In the genomic region with DNA sequence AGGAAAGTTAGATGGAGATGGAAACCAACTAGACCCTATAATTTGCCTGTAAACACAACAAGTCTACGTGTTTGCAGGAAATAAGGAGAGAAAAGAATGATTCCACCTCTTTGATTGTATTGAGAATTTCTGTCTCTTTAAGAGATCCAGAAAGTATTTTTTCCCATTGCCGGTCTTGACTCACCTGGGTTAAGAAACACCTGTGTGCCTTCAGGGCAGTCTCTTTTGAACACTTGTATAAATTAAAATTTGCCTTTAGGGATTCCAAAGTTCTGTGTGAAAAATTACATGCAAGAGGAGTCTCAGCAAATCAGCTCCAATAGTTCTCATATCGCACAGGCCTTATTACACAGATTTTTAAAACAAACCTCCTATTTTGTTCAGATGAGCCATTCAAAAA, we compare ENCODE assay signal across 17 cellular contexts. TPM values are rescaled to one million over a fixed set of nuclear protein-coding genes. Genes with fewer than 3 reads are reported as not detected.
DNase-seq lines count a peak whose midpoint lies in the region; ATAC-seq and TF ChIP-seq lines count a peak whose summit lies in the region.
"Had no signal": no experiment of that assay in that cellular context is flagged by ENCODE, and none has a peak within 500 bp of the region (broad histone marks: within the 10 kb centered on the region; RNA-seq: fewer than 3 reads in every experiment).

No MANE protein-coding gene starts in this region.

- BruUV-seq in MCF 10A (replicated peaks; lab: Mats Ljungman, UMichigan): no TSS peak

- peaks cover 13% of the 10 kb centered on the region for H3K9me3 Mint-ChIP-seq in MCF 10A (ENCODE audit: unreplicated experiment)
- H3K9me3 Mint-ChIP-seq: H9 had no signal

- TF ChIP-seq CTCF in MCF 10A (IDR thresholded peaks at IDR 0.05; ENCODE audit: unreplicated experiment) (no peak), breast epithelium (IDR thresholded peaks at IDR 0.05) (no peak), epithelial cell of esophagus (IDR thresholded peaks at IDR 0.05; ENCODE audit: insufficient read depth, low read depth, low read length, missing control alignments) (no peak)

- CTCF ChIA-PET in MCF 10A (lab: Yijun Ruan, JAX): no interaction called here

- DNase-seq in MCF 10A (ENCODE audit: unreplicated experiment) (peak; percentile 53), breast epithelium (ENCODE audit: low spot score in 2 of 2) (no peak), epithelial cell of esophagus (ENCODE audit: low read depth) (peak; percentile 84), left kidney (ENCODE audit: low read depth, low spot score) (peak; percentile 18), HuH-7 (ENCODE audit: low spot score) (no peak), left lobe of liver (ENCODE audit: low spot score) (no peak)
- DNase-seq: CD4-positive, alpha-beta memory T cell; DMS153; DMS79; GDM1; H9 had no signal

- H3K4me3 ChIP-seq in breast epithelium (no peak overlapping the region), epithelial cell of esophagus (ENCODE audit: low read length) (no peak overlapping the region)
- H3K4me3 ChIP-seq: A549, BLaER1 had no signal

- H3K27me3 Mint-ChIP-seq in MCF 10A (ENCODE audit: insufficient read depth, unreplicated experiment): no peaks in the 10 kb centered on the region

- H3K4me1 Mint-ChIP-seq in MCF 10A (ENCODE audit: insufficient read depth, unreplicated experiment): no peaks in the 10 kb centered on the region
- H3K4me1 Mint-ChIP-seq: CD14-positive monocyte; CD4-positive, alpha-beta memory T cell had no signal

- no peak overlapping the region for H3K4me3 Mint-ChIP-seq in MCF 10A (ENCODE audit: unreplicated experiment)
- H3K4me3 Mint-ChIP-seq: CD14-positive monocyte; CD4-positive, alpha-beta memory T cell; H9 had no signal

- H3K27ac Mint-ChIP-seq in MCF 10A (ENCODE audit: low read depth, unreplicated experiment): no peak overlapping the region
- H3K27ac Mint-ChIP-seq: CD14-positive monocyte; CD4-positive, alpha-beta memory T cell; H9 had no signal

- no peaks in the 10 kb centered on the region for H3K36me3 ChIP-seq in breast epithelium
- H3K36me3 ChIP-seq: BLaER1 had no signal

- H3K27me3 ChIP-seq in breast epithelium: no peaks in the 10 kb centered on the region
- H3K27me3 ChIP-seq: BLaER1 had no signal

- H3K9me3 ChIP-seq in breast epithelium: no peaks in the 10 kb centered on the region
- H3K9me3 ChIP-seq: A549 had no signal

- no peak for TF ChIP-seq POLR2A in breast epithelium (IDR thresholded peaks at IDR 0.05)

- H3K4me1 ChIP-seq in breast epithelium: no peaks in the 10 kb centered on the region
- H3K4me1 ChIP-seq: A549, BLaER1 had no signal

- H3K36me3 Mint-ChIP-seq in MCF 10A (ENCODE audit: insufficient read depth, unreplicated experiment): no peaks in the 10 kb centered on the region
- H3K36me3 Mint-ChIP-seq: CD14-positive monocyte; CD4-positive, alpha-beta memory T cell had no signal

- ATAC-seq in GM18861 (IDR thresholded peaks at IDR 0.05; ENCODE audit: unreplicated experiment) (no peak), left lobe of liver (no peak), GM19455 (IDR thresholded peaks at IDR 0.05; ENCODE audit: unreplicated experiment) (no peak)
- ATAC-seq: A549 had no signal

- H3K27ac ChIP-seq in breast epithelium: no peak overlapping the region
- H3K27ac ChIP-seq: 22Rv1, A549, BLaER1 had no signal

- intact Hi-C loops in MCF 10A (cut with micrococcal nuclease): no loop called here
- intact Hi-C loops in breast epithelium (cut with DNase I; ENCODE audit: low total_unique reads): no loop called here

- POLR2A ChIA-PET in MCF 10A (lab: Yijun Ruan, JAX): no interaction called here

RNA-seq across cellular contexts. Expression of gene SMAD1, which starts 46.0 kb away (rescaled TPM):
- total RNA-seq in MCF 10A (2022) (23.7 and 27.9 TPM in 2 replicates), breast epithelium (10 to 100 TPM; 19.5 to 62.8 (median 43.6) TPM), left lobe of liver (15.3 TPM)

Comparison
In these comparisons a context has a peak if more than half of its experiments do, and no peak if none do; other contexts are left out.
1. DNase-seq: peak in MCF 10A (single experiment), epithelial cell of esophagus (single experiment) and left kidney (single experiment); none in breast epithelium (0 of 2), HuH-7 (single experiment) and left lobe of liver (single experiment).